In genomic region chr7:47327698-47328391, GRCh38 we compare ENCODE assay signal across 9 cellular contexts.
DNase-seq lines count a peak whose midpoint lies in the region; ATAC-seq and TF ChIP-seq lines count a peak whose summit lies in the region.
"Had no signal": no experiment of that assay in that cellular context is flagged by ENCODE, and none has a peak within 500 bp of the region (broad histone marks: within the 10 kb centered on the region; RNA-seq: fewer than 3 reads in every experiment).

No MANE protein-coding gene starts in this region.

- no peaks in the 10 kb centered on the region for H3K9me2 ChIP-seq in HCT116 (ENCODE audit: insufficient read depth)

- no peak for TF ChIP-seq CTCF in HCT116 (IDR thresholded peaks at IDR 0.05 in 2 of 3, conservative IDR thresholded peaks at IDR 0.05 in 1 of 3; ENCODE audit: borderline replicate concordance in 1 of 3, insufficient read depth in 1 of 3, low read depth in 2 of 3, low read length in 2 of 3)
- no peak for TF ChIP-seq CTCF in astrocyte of the cerebellum (IDR thresholded peaks at IDR 0.05; ENCODE audit: low read depth, low read length, missing control alignments)

- H3K27ac ChIP-seq in HCT116 (ENCODE audit: low read depth, low read length), result no peak overlapping the region

- H3K4me3 ChIP-seq in HCT116 (replicated peaks in 1 of 2; ENCODE audit: low read depth in 1 of 2, low read length in 2 of 2), result no peak overlapping the region
- peak overlapping the region; percentile 36 for H3K4me3 ChIP-seq in astrocyte of the cerebellum (ENCODE audit: low read depth, low read length)

- intact Hi-C loops in HCT116 (cut with micrococcal nuclease), result no loop called here
- intact Hi-C loops in activated CD4-positive, alpha-beta T cell treated with anti-CD3 and anti-CD28 coated beads, Interleukin-2, amount 10 ng/mL, durations not matched to agents 24 days and 14 days (cut with micrococcal nuclease), result no loop called here

- no peaks in the 10 kb centered on the region for H3K9me3 Mint-ChIP-seq in activated CD4-positive, alpha-beta T cell treated with anti-CD3 and anti-CD28 coated beads, Interleukin-2, amount 10 ng/mL, durations not matched to agents 24 days and 14 days
- H3K9me3 Mint-ChIP-seq: IgD-negative memory B cell had no signal

- RAD21 ChIA-PET in HCT116 (lab: Charles Lee; ENCODE audit: low non-redundant PET in 1 of 2, low total read pairs in 2 of 2, uncharacterized antibody in 2 of 2, unreplicated experiment in 2 of 2), result no interaction called here

- in situ Hi-C loops in astrocyte of the cerebellum (cut with HindIII; ENCODE audit: low sequenced_read_pairs), result loop anchor here (5.0 kb wide), 1 partner anchor 74 kb away; no protein-coding TSS in a partner anchor

- no peaks in the 10 kb centered on the region for H3K79me2 ChIP-seq in HCT116 (ENCODE audit: insufficient read depth, low read length)

- no peaks in the 10 kb centered on the region for H3K9me3 ChIP-seq in HCT116 (ENCODE audit: control insufficient read depth in 1 of 2, insufficient read depth in 1 of 2, low read depth in 1 of 2, low read length in 2 of 2)

- no peaks in the 10 kb centered on the region for H3K36me3 Mint-ChIP-seq in activated CD4-positive, alpha-beta T cell treated with anti-CD3 and anti-CD28 coated beads, Interleukin-2, amount 10 ng/mL, durations not matched to agents 24 days and 14 days (ENCODE audit: low read depth)
- H3K36me3 Mint-ChIP-seq: IgD-negative memory B cell had no signal

- H4K20me1 ChIP-seq in HCT116 (ENCODE audit: insufficient read depth), result no peaks in the 10 kb centered on the region

- peak; percentile 49 for ATAC-seq in HCT116
- no peak for ATAC-seq in HG03520 (IDR thresholded peaks at IDR 0.05; ENCODE audit: unreplicated experiment)

- DNase-seq in HCT116 (ENCODE audit: low read depth, low spot score) (no peak), astrocyte of the cerebellum (ENCODE audit: low read depth) (peak; percentile 67), iPS DF 19.7 (ENCODE audit: low read depth, low spot score) (peak; percentile 74), retina (peak; percentile 80), RPMI8226 (no peak), NCI-H2081 (lab: John Stamatoyannopoulos, UW) (no peak)
- DNase-seq in activated CD4-positive, alpha-beta T cell treated with anti-CD3 and anti-CD28 coated beads, Interleukin-2, amount 10 ng/mL, durations not matched to agents 24 days and 14 days, result no peak

- no TSS peak for BruUV-seq in HCT116 (replicated peaks; lab: Mats Ljungman, UMichigan)

- no peak for TF ChIP-seq RAD21 in HCT116 (IDR thresholded peaks at IDR 0.05; ENCODE audit: low read depth)

- H3K4me1 Mint-ChIP-seq in activated CD4-positive, alpha-beta T cell treated with anti-CD3 and anti-CD28 coated beads, Interleukin-2, amount 10 ng/mL, durations not matched to agents 24 days and 14 days, result no peaks in the 10 kb centered on the region

- peak overlapping the region; percentile 28 for H3K4me2 ChIP-seq in HCT116 (ENCODE audit: low read length)

- no peak overlapping the region for H3K9ac ChIP-seq in HCT116 (ENCODE audit: low read length)

- H2AFZ ChIP-seq in HCT116 (ENCODE audit: low read depth, low read length, poor library complexity, severe bottlenecking), result no peak overlapping the region

- POLR2A ChIA-PET in HCT116 (lab: Charles Lee), result no interaction called here

- no peak for TF ChIP-seq POLR2A in HCT116 (IDR thresholded peaks at IDR 0.05; ENCODE audit: borderline replicate concordance, extremely low read depth, insufficient read depth, insufficient read length)

- no peak overlapping the region for H3K27ac Mint-ChIP-seq in activated CD4-positive, alpha-beta T cell treated with anti-CD3 and anti-CD28 coated beads, Interleukin-2, amount 10 ng/mL, durations not matched to agents 24 days and 14 days

- no peaks in the 10 kb centered on the region for H3K27me3 ChIP-seq in HCT116 (ENCODE audit: insufficient read depth, low read length)

- H3K4me3 Mint-ChIP-seq in activated CD4-positive, alpha-beta T cell treated with anti-CD3 and anti-CD28 coated beads, Interleukin-2, amount 10 ng/mL, durations not matched to agents 24 days and 14 days, result no peak overlapping the region
- H3K4me3 Mint-ChIP-seq: IgD-negative memory B cell had no signal

- H3K36me3 ChIP-seq in HCT116 (ENCODE audit: control insufficient read depth in 1 of 2, insufficient read depth in 2 of 2, low read length in 2 of 2), result no peaks in the 10 kb centered on the region

- H3K27me3 Mint-ChIP-seq in activated CD4-positive, alpha-beta T cell treated with anti-CD3 and anti-CD28 coated beads, Interleukin-2, amount 10 ng/mL, durations not matched to agents 24 days and 14 days, result no peaks in the 10 kb centered on the region
- H3K27me3 Mint-ChIP-seq: IgD-negative memory B cell had no signal

- peaks cover 3 to 12% of the 10 kb centered on the region in 2 experiments; a peak in 2 of 4 replicates for H3K4me1 ChIP-seq in HCT116 (ENCODE audit: control insufficient read depth in 1 of 2, insufficient read depth in 2 of 2, low read length in 2 of 2)

- CTCF ChIA-PET in HCT116 (lab: Charles Lee), result no interaction called here

TF ChIP-seq in HCT116, 20 proteins besides CTCF, POLR2A, EP300 and RAD21:
- no peak for TF ChIP-seq EZH2phosphoT487 (IDR thresholded peaks at IDR 0.05; ENCODE audit: borderline replicate concordance)
TF ChIP-seq in HCT116: peak in this region for 0.

Comparison
In these comparisons a context has a peak if more than half of its experiments do, and no peak if none do; other contexts are left out.
1. DNase-seq: peak in astrocyte of the cerebellum (single experiment), iPS DF 19.7 (single experiment) and retina (single experiment); none in HCT116 (single experiment), activated CD4-positive, alpha-beta T cell treated with anti-CD3 and anti-CD28 coated beads, Interleukin-2, amount 10 ng/mL, durations not matched to agents 24 days and 14 days (single experiment), RPMI8226 (single experiment) and NCI-H2081 (0 of 2).